In genomic region chr13:95644611-95645052, GRCh38 we compare ENCODE assay signal across 8 cellular contexts. TPM values are rescaled to one million over a fixed set of nuclear protein-coding genes. Genes with fewer than 3 reads are reported as not detected.
A peak's percentile ranks its signal among the peaks of the same experiment; 100 is the strongest.
DNase-seq lines count a peak whose midpoint lies in the region; ATAC-seq and TF ChIP-seq lines count a peak whose summit lies in the region.

A gene with protein sequence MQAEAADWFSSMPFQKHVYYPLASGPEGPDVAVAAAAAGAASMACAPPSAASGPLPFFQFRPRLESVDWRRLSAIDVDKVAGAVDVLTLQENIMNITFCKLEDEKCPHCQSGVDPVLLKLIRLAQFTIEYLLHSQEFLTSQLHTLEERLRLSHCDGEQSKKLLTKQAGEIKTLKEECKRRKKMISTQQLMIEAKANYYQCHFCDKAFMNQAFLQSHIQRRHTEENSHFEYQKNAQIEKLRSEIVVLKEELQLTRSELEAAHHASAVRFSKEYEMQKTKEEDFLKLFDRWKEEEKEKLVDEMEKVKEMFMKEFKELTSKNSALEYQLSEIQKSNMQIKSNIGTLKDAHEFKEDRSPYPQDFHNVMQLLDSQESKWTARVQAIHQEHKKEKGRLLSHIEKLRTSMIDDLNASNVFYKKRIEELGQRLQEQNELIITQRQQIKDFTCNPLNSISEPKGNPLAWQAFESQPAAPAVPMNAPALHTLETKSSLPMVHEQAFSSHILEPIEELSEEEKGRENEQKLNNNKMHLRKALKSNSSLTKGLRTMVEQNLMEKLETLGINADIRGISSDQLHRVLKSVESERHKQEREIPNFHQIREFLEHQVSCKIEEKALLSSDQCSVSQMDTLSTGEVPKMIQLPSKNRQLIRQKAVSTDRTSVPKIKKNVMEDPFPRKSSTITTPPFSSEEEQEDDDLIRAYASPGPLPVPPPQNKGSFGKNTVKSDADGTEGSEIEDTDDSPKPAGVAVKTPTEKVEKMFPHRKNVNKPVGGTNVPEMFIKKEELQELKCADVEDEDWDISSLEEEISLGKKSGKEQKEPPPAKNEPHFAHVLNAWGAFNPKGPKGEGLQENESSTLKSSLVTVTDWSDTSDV (minus strand): TSS chr13:95644706. CDS start chr13:95642029, 2,677 bp downstream.

- WGBS in upper lobe of left lung, 2 donors, result 7 to 13% methylated on average over 7 to 20 of the region's 30 CpGs

- TF ChIP-seq CTCF in WERI-Rb-1 (IDR thresholded peaks at IDR 0.05; ENCODE audit: low read depth, low read length) (no peak), fibroblast of mammary gland (conservative IDR thresholded peaks at IDR 0.05; ENCODE audit: control insufficient read depth, insufficient read depth, low read depth, low read length) (no peak), upper lobe of left lung (IDR thresholded peaks at IDR 0.05) (no peak)

- ATAC-seq in GM21619 (IDR thresholded peaks at IDR 0.05; ENCODE audit: unreplicated experiment) (peak; percentile 56), upper lobe of left lung (ENCODE audit: low FRiP score in 2 of 2) (peak in 1 of 2 donors; percentile 94)

- H3K4me3 ChIP-seq in WERI-Rb-1 (ENCODE audit: low read depth, low read length), result peak within 1 kb of the TSS; percentile 89
- peak within 1 kb of the TSS; percentile 67 for H3K4me3 ChIP-seq in fibroblast of mammary gland (ENCODE audit: control insufficient read depth, low read depth, low read length)
- H3K4me3 ChIP-seq in mucosa of rectum (ENCODE audit: low read length in 2 of 2), result peak within 1 kb of the TSS; percentile 8 to 62
- H3K4me3 ChIP-seq in upper lobe of left lung, result peak within 1 kb of the TSS; percentile 44 to 62 (median 52)

- H3K36me3 ChIP-seq in WERI-Rb-1, result peaks cover 35% of the 10 kb centered on the region
- H3K36me3 ChIP-seq in mucosa of rectum (ENCODE audit: control insufficient read depth in 2 of 2, insufficient read depth in 2 of 2, low read length in 2 of 2), result no peaks in the 10 kb centered on the region
- no peaks in the 10 kb centered on the region for H3K36me3 ChIP-seq in upper lobe of left lung

- DNase-seq in ELR (ENCODE audit: low read depth), result peak; percentile 93
- peak; percentile 77 for DNase-seq in NCI-H1694 treated with DMSO at 0.1 percent for 48 hours (lab: John Stamatoyannopoulos, UW)
- peak; percentile 98 for DNase-seq in WERI-Rb-1
- DNase-seq in fibroblast of mammary gland (ENCODE audit: low read depth), result peak; percentile 83
- DNase-seq in upper lobe of left lung, result peak in 1 of 2 donors; percentile 92
- DNase-seq in ACHN, result no peak

- in situ Hi-C loops in ACHN (cut with HindIII; ENCODE audit: low pct_ligation_motif_present, low pct_unique_long_range_greater_than_20kb, low sequenced_read_pairs), result no loop called here

- no peak for TF ChIP-seq EP300 in upper lobe of left lung (IDR thresholded peaks at IDR 0.05)

- H3K4me1 ChIP-seq in mucosa of rectum (ENCODE audit: control insufficient read depth in 2 of 2, insufficient read depth in 2 of 2, low read length in 2 of 2) (peaks cover 0 to 3% of the 10 kb centered on the region in 2 donors), upper lobe of left lung (peaks cover 21 to 34% (median 25%) of the 10 kb centered on the region in 4 donors)

- peak within 1 kb of the TSS in 1 of 2 donors; percentile 48 for H3K9ac ChIP-seq in mucosa of rectum (ENCODE audit: low read depth in 1 of 2, low read length in 2 of 2)

- H3K9me3 ChIP-seq in WERI-Rb-1 (ENCODE audit: severe bottlenecking) (no peaks in the 10 kb centered on the region), mucosa of rectum (ENCODE audit: control insufficient read depth in 2 of 2, low read length in 2 of 2) (no peaks in the 10 kb centered on the region), upper lobe of left lung (no peaks in the 10 kb centered on the region)

- peak within 1 kb of the TSS; percentile 93 for H3K27ac ChIP-seq in WERI-Rb-1
- H3K27ac ChIP-seq in mucosa of rectum (ENCODE audit: low read depth in 2 of 2, low read length in 2 of 2), result peak within 1 kb of the TSS; percentile 38 to 51
- H3K27ac ChIP-seq in upper lobe of left lung, result peak within 1 kb of the TSS; percentile 49 to 69 (median 52)

- no peak for TF ChIP-seq POLR2A in upper lobe of left lung (IDR thresholded peaks at IDR 0.05)

- H3K27me3 ChIP-seq in WERI-Rb-1 (ENCODE audit: insufficient read depth, low read depth, severe bottlenecking) (no peaks in the 10 kb centered on the region), mucosa of rectum (ENCODE audit: control insufficient read depth in 2 of 2, insufficient read depth in 2 of 2, low read length in 2 of 2) (peaks cover 15 to 28% of the 10 kb centered on the region in 2 donors), upper lobe of left lung (peaks cover 0 to 27% (median 11%) of the 10 kb centered on the region in 4 donors)

RNA-seq across cellular contexts. Expression of the gene that starts here (rescaled TPM):
- 10 to 100 TPM in 1 of 6 donors, 1 to 10 TPM in 5; 4.8 to 18.4 (median 8.7) TPM for total RNA-seq in upper lobe of left lung

Comparison
In these comparisons a context has a peak if more than half of its experiments do, and no peak if none do; other contexts are left out.
1. H3K4me3 ChIP-seq: peak in every context shown above with its lines; median percentile 89 in WERI-Rb-1; 67 in fibroblast of mammary gland; 52 in upper lobe of left lung; 35 in mucosa of rectum.